22 cellular contexts compared by ENCODE assay signal in the genomic region with DNA sequence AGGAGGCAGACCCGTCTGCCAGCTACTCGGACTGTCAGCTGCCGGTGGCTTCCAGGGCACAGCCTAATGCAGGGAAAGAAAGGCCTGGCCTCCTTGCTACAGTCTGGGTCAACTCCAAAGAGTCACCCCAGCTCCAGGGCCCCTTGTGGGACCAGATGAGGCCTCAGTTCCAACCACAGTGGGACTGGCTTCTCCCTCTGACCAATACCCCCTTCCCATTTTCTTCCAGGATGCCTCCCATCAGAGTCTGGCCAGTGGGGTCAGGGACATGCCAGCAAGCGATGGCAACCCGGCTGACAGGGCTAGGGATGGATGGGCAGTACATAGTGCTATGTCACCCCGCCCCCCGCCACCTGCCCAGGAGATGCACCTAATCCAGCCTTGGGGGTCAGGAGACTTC. TPM values are rescaled to one million over a fixed set of nuclear protein-coding genes. Genes with fewer than 3 reads are reported as not detected.
A peak's percentile ranks its signal among the peaks of the same experiment; 100 is the strongest.
DNase-seq lines count a peak whose midpoint lies in the region; ATAC-seq and TF ChIP-seq lines count a peak whose summit lies in the region.
"Had no signal": no experiment of that assay in that cellular context is flagged by ENCODE, and none has a peak within 500 bp of the region (broad histone marks: within the 10 kb centered on the region; RNA-seq: fewer than 3 reads in every experiment).

No MANE protein-coding gene starts in this region.

- H3K27me3 ChIP-seq in BLaER1, result no peaks in the 10 kb centered on the region
- H3K27me3 ChIP-seq in adipocyte (replicated peaks; ENCODE audit: control insufficient read depth, insufficient read depth, low read length), result no peaks in the 10 kb centered on the region
- H3K27me3 ChIP-seq in mesenchymal stem cell (ENCODE audit: control insufficient read depth in 1 of 2, insufficient read depth in 1 of 2, low read length in 2 of 2), result peaks cover 0 to 26% of the 10 kb centered on the region in 2 experiments
- H3K27me3 ChIP-seq: BE2C had no signal

- H3K36me3 ChIP-seq in BLaER1 (no peaks in the 10 kb centered on the region), adipocyte (ENCODE audit: control insufficient read depth, insufficient read depth, low read length, severe bottlenecking) (no peaks in the 10 kb centered on the region), mesenchymal stem cell (ENCODE audit: control insufficient read depth in 1 of 2, insufficient read depth in 2 of 2, low read depth in 1 of 2, low read length in 2 of 2) (no peaks in the 10 kb centered on the region)
- H3K36me3 ChIP-seq: BE2C had no signal

- no peak overlapping the region for H2AFZ ChIP-seq in mesenchymal stem cell (ENCODE audit: low read depth, low read length)

- no peak overlapping the region for H2BK5ac ChIP-seq in mesenchymal stem cell (ENCODE audit: low read depth, low read length, poor library complexity, severe bottlenecking)

- intact Hi-C loops in activated CD8-positive, alpha-beta T cell treated with anti-CD3 and anti-CD28 coated beads for 36 hours (cut with micrococcal nuclease), result no loop called here

- H2AK5ac ChIP-seq in mesenchymal stem cell (ENCODE audit: low read length, severe bottlenecking), result no peak overlapping the region

- TF ChIP-seq CTCF in activated CD8-positive, alpha-beta T cell treated with anti-CD3 and anti-CD28 coated beads for 36 hours (IDR thresholded peaks at IDR 0.05), result no peak

- no peaks in the 10 kb centered on the region for H3K36me3 Mint-ChIP-seq in activated CD8-positive, alpha-beta memory T cell treated with anti-CD3 and anti-CD28 coated beads, Interleukin-2, amount 10 ng/mL, durations not matched to agents 7 days and 5 days
- no peaks in the 10 kb centered on the region for H3K36me3 Mint-ChIP-seq in activated CD8-positive, alpha-beta T cell treated with anti-CD3 and anti-CD28 coated beads for 36 hours (ENCODE audit: low read depth)
- H3K36me3 Mint-ChIP-seq: CD4-positive, CD25-positive, alpha-beta regulatory T cell; CD8-positive, alpha-beta T cell had no signal

- peaks cover 16% of the 10 kb centered on the region for H3K27me3 Mint-ChIP-seq in activated CD8-positive, alpha-beta memory T cell treated with anti-CD3 and anti-CD28 coated beads, Interleukin-2, amount 10 ng/mL, durations not matched to agents 7 days and 5 days
- H3K27me3 Mint-ChIP-seq in activated CD8-positive, alpha-beta T cell treated with anti-CD3 and anti-CD28 coated beads for 36 hours, result peaks cover 2% of the 10 kb centered on the region

- H3K27ac Mint-ChIP-seq in activated CD8-positive, alpha-beta memory T cell treated with anti-CD3 and anti-CD28 coated beads, Interleukin-2, amount 10 ng/mL, durations not matched to agents 7 days and 5 days, result no peak overlapping the region
- no peak overlapping the region for H3K27ac Mint-ChIP-seq in activated CD8-positive, alpha-beta T cell treated with anti-CD3 and anti-CD28 coated beads for 36 hours
- H3K27ac Mint-ChIP-seq: CD4-positive, CD25-positive, alpha-beta regulatory T cell; CD8-positive, alpha-beta T cell had no signal

- ATAC-seq in GM19324 (IDR thresholded peaks at IDR 0.05; ENCODE audit: low FRiP score, unreplicated experiment), result no peak
- no peak for ATAC-seq in activated CD8-positive, alpha-beta memory T cell treated with anti-CD3 and anti-CD28 coated beads, Interleukin-2, amount 10 ng/mL, durations not matched to agents 7 days and 5 days
- no peak for ATAC-seq in activated CD8-positive, alpha-beta T cell treated with anti-CD3 and anti-CD28 coated beads for 36 hours
- ATAC-seq: A549; CD8-positive, alpha-beta T cell had no signal

- peaks cover 6% of the 10 kb centered on the region for H3K4me1 Mint-ChIP-seq in activated CD8-positive, alpha-beta memory T cell treated with anti-CD3 and anti-CD28 coated beads, Interleukin-2, amount 10 ng/mL, durations not matched to agents 7 days and 5 days
- no peaks in the 10 kb centered on the region for H3K4me1 Mint-ChIP-seq in activated CD8-positive, alpha-beta T cell treated with anti-CD3 and anti-CD28 coated beads for 36 hours (ENCODE audit: low read depth)
- H3K4me1 Mint-ChIP-seq: CD4-positive, CD25-positive, alpha-beta regulatory T cell had no signal

- CTCF ChIA-PET in activated CD8-positive, alpha-beta memory T cell treated with anti-CD3 and anti-CD28 coated beads, Interleukin-2, amount 10 ng/mL, durations not matched to agents 7 days and 5 days (lab: Charles Lee), result no interaction called here
- CTCF ChIA-PET in activated CD8-positive, alpha-beta T cell treated with anti-CD3 and anti-CD28 coated beads for 36 hours (lab: Charles Lee), result interaction anchor here (1.0 kb wide), 1 partner anchor 19 kb away, joined by 3 read pairs; no protein-coding TSS in a partner anchor

- no peaks in the 10 kb centered on the region for H3K9me3 Mint-ChIP-seq in activated CD8-positive, alpha-beta memory T cell treated with anti-CD3 and anti-CD28 coated beads, Interleukin-2, amount 10 ng/mL, durations not matched to agents 7 days and 5 days (ENCODE audit: low read depth)
- H3K9me3 Mint-ChIP-seq in activated CD8-positive, alpha-beta T cell treated with anti-CD3 and anti-CD28 coated beads for 36 hours, result no peaks in the 10 kb centered on the region
- H3K9me3 Mint-ChIP-seq: CD8-positive, alpha-beta T cell had no signal

- WGBS in mesenchymal stem cell, result 94% methylated on average over 7 of the region's 7 CpGs

- H2BK15ac ChIP-seq in mesenchymal stem cell (ENCODE audit: low read depth, poor library complexity, severe bottlenecking), result no peak overlapping the region

- H3K4me1 ChIP-seq in BLaER1 (peaks cover 40% of the 10 kb centered on the region), adipocyte (ENCODE audit: control insufficient read depth, insufficient read depth, low read length) (peaks cover 25% of the 10 kb centered on the region), mesenchymal stem cell (ENCODE audit: control insufficient read depth, insufficient read depth, low read depth, low read length) (no peaks in the 10 kb centered on the region)
- H3K4me1 ChIP-seq: A549, Caco-2 had no signal

- POLR2A ChIA-PET in activated CD8-positive, alpha-beta T cell treated with anti-CD3 and anti-CD28 coated beads for 36 hours (lab: Charles Lee), result no interaction called here

- H3K9ac ChIP-seq in BLaER1, result no peak overlapping the region
- H3K9ac ChIP-seq in adipocyte (ENCODE audit: low read length), result peak overlapping the region; percentile 66
- peak overlapping the region; percentile 58 for H3K9ac ChIP-seq in mesenchymal stem cell (ENCODE audit: low read length)
- H3K9ac ChIP-seq: GM23248 had no signal

- H2BK12ac ChIP-seq in mesenchymal stem cell (ENCODE audit: low read length in 2 of 2), result no peak overlapping the region

- no peak overlapping the region for H3K14ac ChIP-seq in mesenchymal stem cell (ENCODE audit: low read length in 2 of 2)

- no peaks in the 10 kb centered on the region for H4K20me1 ChIP-seq in BLaER1

- H3K4me3 Mint-ChIP-seq in activated CD8-positive, alpha-beta memory T cell treated with anti-CD3 and anti-CD28 coated beads, Interleukin-2, amount 10 ng/mL, durations not matched to agents 7 days and 5 days, result no peak overlapping the region
- no peak overlapping the region for H3K4me3 Mint-ChIP-seq in activated CD8-positive, alpha-beta T cell treated with anti-CD3 and anti-CD28 coated beads for 36 hours
- H3K4me3 Mint-ChIP-seq: CD4-positive, CD25-positive, alpha-beta regulatory T cell; CD8-positive, alpha-beta T cell had no signal

- no peak overlapping the region for H4K8ac ChIP-seq in mesenchymal stem cell (ENCODE audit: low read length)

- no peak overlapping the region for H3K18ac ChIP-seq in mesenchymal stem cell (ENCODE audit: low read depth in 1 of 2, low read length in 2 of 2)

- no peak overlapping the region for H4K91ac ChIP-seq in mesenchymal stem cell (ENCODE audit: low read length)

- H3K9me3 ChIP-seq in BLaER1, result no peaks in the 10 kb centered on the region
- no peaks in the 10 kb centered on the region for H3K9me3 ChIP-seq in adipocyte (ENCODE audit: control insufficient read depth, low read length)
- no peaks in the 10 kb centered on the region for H3K9me3 ChIP-seq in mesenchymal stem cell (ENCODE audit: control insufficient read depth, low read length)
- H3K9me3 ChIP-seq: A549, BE2C, Caco-2 had no signal

- no peaks in the 10 kb centered on the region for H3K79me1 ChIP-seq in mesenchymal stem cell (replicated peaks; ENCODE audit: low read length, poor library complexity, severe bottlenecking)

- H3K4me2 ChIP-seq in BLaER1 (peak overlapping the region; percentile 56; the same call in 1 of the 2 replicates), mesenchymal stem cell (ENCODE audit: low read length, poor library complexity, severe bottlenecking) (no peak overlapping the region)
- H3K4me2 ChIP-seq: A549 had no signal

- H3K23ac ChIP-seq in mesenchymal stem cell (ENCODE audit: low read length in 2 of 2), result no peak overlapping the region

- H3K27ac ChIP-seq in BLaER1, result no peak overlapping the region
- no peak overlapping the region for H3K27ac ChIP-seq in mesenchymal stem cell (ENCODE audit: low read length, poor library complexity, severe bottlenecking)
- peak overlapping the region in 17 of 21 experiments; percentile 10 to 71 (median 52) for H3K27ac ChIP-seq in skin epidermis
- H3K27ac ChIP-seq: A549, C4-2B, GM23248 had no signal

- no peak for DNase-seq in adipocyte (ENCODE audit: low read depth)
- DNase-seq in mesenchymal stem cell, result no peak
- no peak for DNase-seq in OCI-M1 (lab: John Stamatoyannopoulos, UW)
- DNase-seq in activated CD8-positive, alpha-beta memory T cell treated with anti-CD3 and anti-CD28 coated beads, Interleukin-2, amount 10 ng/mL, durations not matched to agents 7 days and 5 days, result no peak
- no peak for DNase-seq in activated CD8-positive, alpha-beta T cell treated with anti-CD3 and anti-CD28 coated beads for 36 hours
- DNase-seq: 8988T; ACHN; AML-193; BE2C; Caco-2; CD4-positive, CD25-positive, alpha-beta regulatory T cell; CD8-positive, alpha-beta T cell; DMS153; DND-41; H7; HCEC 1CT had no signal

- H3K4ac ChIP-seq in mesenchymal stem cell (ENCODE audit: low read depth in 1 of 2, low read length in 2 of 2), result no peak overlapping the region

- no peak overlapping the region for H2BK120ac ChIP-seq in mesenchymal stem cell (ENCODE audit: low read depth, low read length)

- H3K4me3 ChIP-seq in BLaER1 (no peak overlapping the region), adipocyte (ENCODE audit: low read length) (no peak overlapping the region), mesenchymal stem cell (ENCODE audit: insufficient read depth in 1 of 2, low read depth in 1 of 2, low read length in 2 of 2) (no peak overlapping the region), skin epidermis (no peak overlapping the region)
- H3K4me3 ChIP-seq: A549, GM23248 had no signal

RNA-seq across cellular contexts. Expression of a gene that starts 36.6 kb away (rescaled TPM):
- polyA plus RNA-seq in mesenchymal stem cell (2013, experiment 1 of 2), result 11.2 TPM
- polyA plus RNA-seq in mesenchymal stem cell (2013, experiment 2 of 2), result 11.4 TPM
- total RNA-seq in activated CD8-positive, alpha-beta memory T cell treated with anti-CD3 and anti-CD28 coated beads, Interleukin-2, amount 10 ng/mL, durations not matched to agents 7 days and 5 days, result 10 to 100 TPM; 32.0 to 38.8 TPM
- 10 to 100 TPM; 38.3 to 43.4 TPM for total RNA-seq in activated CD8-positive, alpha-beta T cell treated with anti-CD3 and anti-CD28 coated beads for 36 hours

RNA-seq across cellular contexts. Expression of a gene that starts 36.8 kb away (rescaled TPM):
- polyA plus RNA-seq in mesenchymal stem cell (2013, experiment 1 of 2), result 19.9 TPM
- 20.4 TPM for polyA plus RNA-seq in mesenchymal stem cell (2013, experiment 2 of 2)
- total RNA-seq in activated CD8-positive, alpha-beta memory T cell treated with anti-CD3 and anti-CD28 coated beads, Interleukin-2, amount 10 ng/mL, durations not matched to agents 7 days and 5 days, result 10 to 100 TPM in 1 of 2 experiments, 1 to 10 TPM in 1; 9.9 to 14.7 TPM
- 1 to 10 TPM; 8.9 to 9.5 TPM for total RNA-seq in activated CD8-positive, alpha-beta T cell treated with anti-CD3 and anti-CD28 coated beads for 36 hours

Comparison
In these comparisons a context has a peak if more than half of its experiments do, and no peak if none do; other contexts are left out.
1. H3K27ac ChIP-seq: peak in skin epidermis (17 of 21); none in BLaER1 (single experiment) and mesenchymal stem cell (single experiment).